Comparison of ENCODE assay signal across 8 cellular contexts in the genomic region with DNA sequence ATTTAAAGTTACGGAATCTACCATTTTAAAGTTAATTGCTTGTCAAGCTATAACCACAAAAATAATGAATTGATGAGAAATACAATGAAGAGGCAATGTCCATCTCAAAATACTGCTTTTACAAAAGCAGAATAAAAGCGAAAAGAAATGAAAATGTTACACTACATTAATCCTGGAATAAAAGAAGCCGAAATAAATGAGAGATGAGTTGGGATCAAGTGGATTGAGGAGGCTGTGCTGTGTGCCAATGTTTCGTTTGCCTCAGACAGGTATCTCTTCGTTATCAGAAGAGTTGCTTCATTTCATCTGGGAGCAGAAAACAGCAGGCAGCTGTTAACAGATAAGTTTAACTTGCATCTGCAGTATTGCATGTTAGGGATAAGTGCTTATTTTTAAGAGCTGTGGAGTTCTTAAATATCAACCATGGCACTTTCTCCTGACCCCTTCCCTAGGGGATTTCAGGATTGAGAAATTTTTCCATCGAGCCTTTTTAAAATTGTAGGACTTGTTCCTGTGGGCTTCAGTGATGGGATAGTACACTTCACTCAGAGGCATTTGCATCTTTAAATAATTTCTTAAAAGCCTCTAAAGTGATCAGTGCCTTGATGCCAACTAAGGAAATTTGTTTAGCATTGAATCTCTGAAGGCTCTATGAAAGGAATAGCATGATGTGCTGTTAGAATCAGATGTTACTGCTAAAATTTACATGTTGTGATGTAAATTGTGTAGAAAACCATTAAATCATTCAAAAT. TPM values are rescaled to one million over a fixed set of nuclear protein-coding genes. Genes with fewer than 3 reads are reported as not detected.
DNase-seq lines count a peak whose midpoint lies in the region; ATAC-seq and TF ChIP-seq lines count a peak whose summit lies in the region.

No MANE protein-coding gene starts in this region.

- H3K9me3 Mint-ChIP-seq in MCF 10A (ENCODE audit: unreplicated experiment), result no peaks in the 10 kb centered on the region

- H3K4me1 ChIP-seq in ACC112 (ENCODE audit: control insufficient read depth, insufficient read depth, low read length, unreplicated experiment), result peaks cover 10% of the 10 kb centered on the region
- peaks cover 12% of the 10 kb centered on the region; the same call in 1 of the 2 replicates for H3K4me1 ChIP-seq in HUES6 (ENCODE audit: control insufficient read depth, insufficient read depth, low read length)

- H3K36me3 Mint-ChIP-seq in MCF 10A (ENCODE audit: insufficient read depth, unreplicated experiment), result no peaks in the 10 kb centered on the region

- intact Hi-C loops in MCF 10A (cut with micrococcal nuclease), result no loop called here

- peak; percentile 40 for DNase-seq in MCF 10A (ENCODE audit: unreplicated experiment)
- DNase-seq in medulla oblongata (ENCODE audit: extremely low spot score), result peak; percentile 79
- no peak for DNase-seq in activated CD4-positive, alpha-beta T cell treated with anti-CD3 and anti-CD28 coated beads, Interleukin-2, amount 50 U/mL, for 4 hours

- peaks cover 75% of the 10 kb centered on the region for H3K36me3 ChIP-seq in ACC112 (ENCODE audit: insufficient read depth, low read length)
- H3K36me3 ChIP-seq in HUES6 (ENCODE audit: control insufficient read depth, insufficient read depth, low read length), result peaks cover 74% of the 10 kb centered on the region

- no peak overlapping the region for H3K4me3 Mint-ChIP-seq in MCF 10A (ENCODE audit: unreplicated experiment)

- H3K4me1 Mint-ChIP-seq in MCF 10A (ENCODE audit: insufficient read depth, unreplicated experiment), result peaks cover 16% of the 10 kb centered on the region

- H3K27me3 ChIP-seq in ACC112 (ENCODE audit: insufficient read depth, low read length), result no peaks in the 10 kb centered on the region
- no peaks in the 10 kb centered on the region for H3K27me3 ChIP-seq in HUES6 (ENCODE audit: control insufficient read depth, insufficient read depth, low read length)

- no peak for ATAC-seq in GM18868 (IDR thresholded peaks at IDR 0.05; ENCODE audit: unreplicated experiment)
- no peak for ATAC-seq in GM21381 (IDR thresholded peaks at IDR 0.05; ENCODE audit: unreplicated experiment)
- ATAC-seq in HG03432 (IDR thresholded peaks at IDR 0.05; ENCODE audit: unreplicated experiment), result no peak

- no TSS peak for BruUV-seq in MCF 10A (replicated peaks; lab: Mats Ljungman, UMichigan)

- H3K79me2 ChIP-seq in ACC112 (ENCODE audit: control insufficient read depth, insufficient read depth, low read length, unreplicated experiment), result peaks cover 84% of the 10 kb centered on the region

- H3K27ac Mint-ChIP-seq in MCF 10A (ENCODE audit: low read depth, unreplicated experiment), result no peak overlapping the region

- no peaks in the 10 kb centered on the region for H3K9me3 ChIP-seq in HUES6 (ENCODE audit: control insufficient read depth, insufficient read depth, low read depth, low read length)

- H2AFZ ChIP-seq in ACC112 (ENCODE audit: low read length, unreplicated experiment), result no peak overlapping the region

- H3K27ac ChIP-seq in ACC112 (ENCODE audit: low read depth, low read length) (peak overlapping the region; percentile 99), HUES6 (ENCODE audit: low read depth, low read length) (no peak overlapping the region)

- no peaks in the 10 kb centered on the region for H3K27me3 Mint-ChIP-seq in MCF 10A (ENCODE audit: insufficient read depth, unreplicated experiment)

- H3K4me3 ChIP-seq in ACC112 (ENCODE audit: low read depth, low read length) (peak overlapping the region; percentile 98), HUES6 (ENCODE audit: low read depth, low read length) (peak overlapping the region; percentile 95)

- TF ChIP-seq CTCF in MCF 10A (IDR thresholded peaks at IDR 0.05; ENCODE audit: unreplicated experiment), result no peak

- CTCF ChIA-PET in MCF 10A (lab: Yijun Ruan, JAX), result interaction anchor here (0.7 to 1.8 kb wide), 3 partner anchors 10 to 124 kb away, joined by 4 to 7 read pairs (median 6); no protein-coding TSS in a partner anchor

- POLR2A ChIA-PET in MCF 10A (lab: Yijun Ruan, JAX), result interaction anchor here (0.6 to 30.1 kb wide), 22 partner anchors 11 to 229 kb away, joined by 3 to 2994 read pairs (median 7); a partner anchor contains a TSS

- peak overlapping the region; percentile 90 for H3K9ac ChIP-seq in HUES6 (ENCODE audit: low read length)

RNA-seq across cellular contexts. Expression of a gene that starts 4.2 kb away (rescaled TPM):
- 10,851 and 12,068 TPM in 2 replicates for total RNA-seq in MCF 10A (2022)

RNA-seq across cellular contexts. Expression of a gene that starts 21.9 kb away (rescaled TPM):
- total RNA-seq in MCF 10A (2022), result 70.9 and 75.5 TPM in 2 replicates

RNA-seq across cellular contexts. Expression of a gene that starts 55.1 kb away (rescaled TPM):
- total RNA-seq in MCF 10A (2022), result 10.6 and 11.0 TPM in 2 replicates

Comparison
In these comparisons a context has a peak if more than half of its experiments do, and no peak if none do; other contexts are left out.
1. DNase-seq: peak in MCF 10A (single experiment) and medulla oblongata (single experiment); none in activated CD4-positive, alpha-beta T cell treated with anti-CD3 and anti-CD28 coated beads, Interleukin-2, amount 50 U/mL, for 4 hours (0 of 2).